In the genomic region with DNA sequence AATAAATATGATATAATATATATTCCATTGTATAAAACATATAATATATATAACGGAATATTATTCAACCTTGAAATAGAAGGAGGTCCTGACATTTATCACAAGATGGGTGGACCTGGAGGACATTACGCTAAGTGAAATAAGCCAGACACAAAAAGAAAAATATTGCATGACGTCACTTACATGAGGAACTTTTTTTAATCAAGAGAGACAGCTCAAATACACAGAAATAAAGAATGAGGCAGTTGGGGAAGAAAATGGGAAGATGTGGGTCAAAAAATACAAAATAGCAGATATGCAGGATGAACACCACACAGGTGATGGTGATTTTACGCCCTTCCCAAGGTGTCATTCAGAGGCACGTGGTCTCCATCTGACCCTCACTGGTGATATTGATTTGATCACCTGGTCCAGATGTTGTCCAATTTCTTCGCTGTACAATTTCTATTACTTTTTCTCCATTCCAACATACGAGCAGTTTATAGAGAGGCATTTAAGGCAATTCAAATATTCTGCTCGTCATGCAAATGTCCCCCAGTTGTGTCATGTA, we compare ENCODE assay signal across 7 cellular contexts. TPM values are rescaled to one million over a fixed set of nuclear protein-coding genes. Genes with fewer than 3 reads are reported as not detected.
DNase-seq lines count a peak whose midpoint lies in the region; ATAC-seq, FAIRE-seq and TF ChIP-seq lines count a peak whose summit lies in the region.

No MANE protein-coding gene starts in this region.

- TF ChIP-seq POLR2A in tibial nerve (IDR thresholded peaks at IDR 0.05), result no peak

- DNase-seq in astrocyte (ENCODE audit: low read depth), result no peak
- DNase-seq in left colon, result no peak
- no peak for DNase-seq in tibial nerve (ENCODE audit: low spot score in 2 of 2)
- DNase-seq in AG08396 (ENCODE audit: low spot score), result no peak

- H3K4me1 ChIP-seq in astrocyte (ENCODE audit: insufficient read depth, low read length) (peaks cover 8% of the 10 kb centered on the region), tibial nerve (peaks cover 0 to 23% (median 10%) of the 10 kb centered on the region in 4 donors)

- H3K27me3 ChIP-seq in astrocyte (ENCODE audit: insufficient read depth, low read length) (no peaks in the 10 kb centered on the region), tibial nerve (no peaks in the 10 kb centered on the region)

- H3K36me3 Mint-ChIP-seq in astrocyte (ENCODE audit: low read depth, unreplicated experiment), result peaks cover 4% of the 10 kb centered on the region

- no peaks in the 10 kb centered on the region for H3K4me1 Mint-ChIP-seq in astrocyte (ENCODE audit: low read depth, unreplicated experiment)

- H3K4me3 ChIP-seq in astrocyte (ENCODE audit: insufficient read depth, low read depth, low read length) (peak overlapping the region; percentile 91), tibial nerve (peak overlapping the region; percentile 60 to 91 (median 73))

- peaks cover 45% of the 10 kb centered on the region for H3K79me2 ChIP-seq in astrocyte (ENCODE audit: insufficient read depth, low read length)

- H3K4me3 Mint-ChIP-seq in astrocyte (ENCODE audit: unreplicated experiment), result peak overlapping the region; percentile 99

- H3K4me2 ChIP-seq in astrocyte (ENCODE audit: low read length), result peak overlapping the region; percentile 95

- H3K9me3 Mint-ChIP-seq in astrocyte (ENCODE audit: unreplicated experiment), result peaks cover 3% of the 10 kb centered on the region

- H4K20me1 ChIP-seq in astrocyte (ENCODE audit: insufficient read depth, low read length), result peaks cover 28% of the 10 kb centered on the region

- peaks cover 4% of the 10 kb centered on the region for H3K36me3 ChIP-seq in astrocyte (ENCODE audit: insufficient read depth, low read length)
- H3K36me3 ChIP-seq in tibial nerve, result peaks cover 0 to 13% (median 0%) of the 10 kb centered on the region in 3 donors

- no peak for TF ChIP-seq EP300 in tibial nerve (IDR thresholded peaks at IDR 0.05)

- TF ChIP-seq CTCF in astrocyte (IDR thresholded peaks at IDR 0.05; ENCODE audit: insufficient read depth, low read depth, low read length) (no peak), tibial nerve (IDR thresholded peaks at IDR 0.05) (no peak)

- WGBS in tibial nerve, 2 donors, result 31 to 33% methylated on average over 8 of the region's 8 CpGs

- ATAC-seq in GM18909 (IDR thresholded peaks at IDR 0.05; ENCODE audit: poor library complexity, unreplicated experiment) (peak; percentile 9), HG03571 (IDR thresholded peaks at IDR 0.05; ENCODE audit: unreplicated experiment) (peak; percentile 23), left colon (peak; percentile 6), GM21515 (IDR thresholded peaks at IDR 0.05; ENCODE audit: unreplicated experiment) (no peak)

- H3K9me3 ChIP-seq in astrocyte (ENCODE audit: insufficient read depth, low read depth, low read length), result peaks cover 2% of the 10 kb centered on the region
- peaks cover 0 to 14% (median 2%) of the 10 kb centered on the region in 4 donors for H3K9me3 ChIP-seq in tibial nerve

- no peaks in the 10 kb centered on the region for H3K27me3 Mint-ChIP-seq in astrocyte (ENCODE audit: low read depth, unreplicated experiment)

- peak overlapping the region; percentile 96 for H2AFZ ChIP-seq in astrocyte (ENCODE audit: low read depth, low read length)

- H3K27ac ChIP-seq in astrocyte (ENCODE audit: low read depth, low read length) (peak overlapping the region; percentile 93), tibial nerve (peak overlapping the region; percentile 81 to 92 (median 90))

- H3K9ac ChIP-seq in astrocyte (ENCODE audit: low read length), result peak overlapping the region; percentile 98

- FAIRE-seq in astrocyte (lab: Jason Lieb, UNC), result no peak

- intact Hi-C loops in left colon (cut with DNase I, micrococcal nuclease), result loop anchor here in 1 of 2 donors (10.0 kb wide), 1 partner anchor 655 kb away; no protein-coding TSS in a partner anchor

- peak overlapping the region; percentile 98 for H3K27ac Mint-ChIP-seq in astrocyte (ENCODE audit: unreplicated experiment)

RNA-seq across cellular contexts. Expression of gene ZNF317, which starts 0.5 kb away (rescaled TPM):
- total RNA-seq in astrocyte (32.8 and 32.9 TPM in 2 replicates), left colon (10 to 100 TPM; 24.8 to 32.3 TPM), tibial nerve (10 to 100 TPM; 15.5 to 20.5 (median 17.8) TPM)

RNA-seq across cellular contexts. Expression of gene OR7G3, which starts 12.9 kb away (rescaled TPM):
- total RNA-seq in astrocyte (not detected in 2 replicates), left colon (not detected), tibial nerve (not detected)

RNA-seq across cellular contexts. Expression of gene OR7G1, which starts 24.1 kb away (rescaled TPM):
- total RNA-seq in astrocyte (not detected in 2 replicates), left colon (not detected), tibial nerve (not detected)

RNA-seq across cellular contexts. Expression of gene OR7G2, which starts 32.4 kb away (rescaled TPM):
- total RNA-seq in astrocyte (not detected in 2 replicates), left colon (not detected), tibial nerve (not detected)

RNA-seq across cellular contexts. Expression of gene OR7D2, which starts 39.1 kb away (rescaled TPM):
- total RNA-seq in astrocyte, result not detected in 2 replicates
- not detected for total RNA-seq in left colon
- under 1 TPM in 1 of 4 donors, not detected in 3; 0.44 TPM for total RNA-seq in tibial nerve
